ENCODE assay signal across 28 cellular contexts in genomic region chr5:2542026-2542425, GRCh38.
"Had no signal": no experiment of that assay in that cellular context is flagged by ENCODE, and none has a peak within 500 bp of the region (broad histone marks: within the 10 kb centered on the region; RNA-seq: fewer than 3 reads in every experiment).

No MANE protein-coding gene starts in this region.

- H3K27ac ChIP-seq: brain microvascular endothelial cell, SJCRH30, SK-N-MC had no signal

- H3K9me3 ChIP-seq: SJCRH30 had no signal

- DNase-seq: activated CD4-positive, alpha-beta T cell treated with anti-CD3 and anti-CD28 coated beads, Interleukin-2, amount 10 ng/mL, durations not matched to agents 24 days and 14 days; activated CD4-positive, alpha-beta T cell treated with anti-CD3 and anti-CD28 coated beads, Interleukin-2, amount 50 U/mL, for 4 hours; activated CD8-positive, alpha-beta T cell treated with anti-CD3 and anti-CD28 coated beads for 36 hours; activated effector memory CD4-positive, alpha-beta T cell treated with anti-CD3 and anti-CD28 coated beads, Interleukin-2, amount 50 U/mL, for 16 hours; activated naive CD4-positive, alpha-beta T cell; activated naive CD4-positive, alpha-beta T cell treated with anti-CD3 and anti-CD28 coated beads, Interleukin-2, amount 50 U/mL, for 16 hours; activated naive CD8-positive, alpha-beta T cell treated with anti-CD3 and anti-CD28 coated beads for 36 hours; activated T-cell treated with anti-CD3 and anti-CD28 coated beads, Interleukin-2, amount 50 U/mL, for 1 hour; activated T-cell treated with anti-CD3 and anti-CD28 coated beads, Interleukin-2, amount 50 U/mL, for 72 hours; amniotic stem cell; aorta; brain microvascular endothelial cell; MM.1S; MV-4-11; NCI-H1092; NCI-H1436 treated with DMSO at 0.1 percent for 48 hours; NCI-H1694 treated with DMSO at 0.1 percent for 48 hours; NCI-H2029; NCI-H345; NCI-H524 treated with DMSO at 0.1 percent for 48 hours; SHP77; SJCRH30 had no signal

- H3K4me3 ChIP-seq: SJCRH30, SK-N-MC had no signal

- H3K4me1 Mint-ChIP-seq: activated CD4-positive, alpha-beta T cell treated with anti-CD3 and anti-CD28 coated beads, Interleukin-2, amount 10 ng/mL, durations not matched to agents 24 days and 14 days; activated naive CD8-positive, alpha-beta T cell treated with anti-CD3 and anti-CD28 coated beads for 36 hours; activated T-helper 17 cell treated with anti-CD3 and anti-CD28 coated beads, Interleukin-2, amount 50 U/mL, for 72 hours; central memory CD8-positive, alpha-beta T cell had no signal

- H3K36me3 ChIP-seq: brain microvascular endothelial cell, SJCRH30 had no signal

- H3K27me3 ChIP-seq: brain microvascular endothelial cell, SJCRH30 had no signal

- H3K27me3 Mint-ChIP-seq: activated CD4-positive, alpha-beta T cell treated with anti-CD3 and anti-CD28 coated beads, Interleukin-2, amount 10 ng/mL, durations not matched to agents 24 days and 14 days; activated naive CD8-positive, alpha-beta T cell treated with anti-CD3 and anti-CD28 coated beads for 36 hours; activated T-helper 17 cell treated with anti-CD3 and anti-CD28 coated beads, Interleukin-2, amount 50 U/mL, for 72 hours; central memory CD8-positive, alpha-beta T cell had no signal

- H3K36me3 Mint-ChIP-seq: activated naive CD8-positive, alpha-beta T cell treated with anti-CD3 and anti-CD28 coated beads for 36 hours had no signal

- H3K4me3 Mint-ChIP-seq: activated CD4-positive, alpha-beta T cell treated with anti-CD3 and anti-CD28 coated beads, Interleukin-2, amount 10 ng/mL, durations not matched to agents 24 days and 14 days; activated CD8-positive, alpha-beta T cell treated with anti-CD3 and anti-CD28 coated beads for 36 hours; activated naive CD8-positive, alpha-beta T cell treated with anti-CD3 and anti-CD28 coated beads for 36 hours; activated T-cell treated with anti-CD3 and anti-CD28 coated beads, Interleukin-2, amount 50 U/mL, for 72 hours; activated T-helper 17 cell treated with anti-CD3 and anti-CD28 coated beads, Interleukin-2, amount 50 U/mL, for 72 hours; central memory CD8-positive, alpha-beta T cell; T-helper 1 cell treated with Interleukin-12 subunit alpha and Interleukin-12 subunit beta and Interleukin-4 antibody, amounts not matched to agents 30 μg/mL and 1 μg/mL, for 36 hours; T-helper 2 cell treated with Interferon-gamma antibody and Interleukin-4, amounts not matched to agents 5 μg/mL and 100 μg/mL, for 36 hours had no signal

- H3K4me1 ChIP-seq: SJCRH30 had no signal

- H3K27ac Mint-ChIP-seq: activated CD4-positive, alpha-beta T cell treated with anti-CD3 and anti-CD28 coated beads, Interleukin-2, amount 10 ng/mL, durations not matched to agents 24 days and 14 days; activated CD8-positive, alpha-beta T cell treated with anti-CD3 and anti-CD28 coated beads for 36 hours; activated naive CD8-positive, alpha-beta T cell treated with anti-CD3 and anti-CD28 coated beads for 36 hours; activated T-cell treated with anti-CD3 and anti-CD28 coated beads, Interleukin-2, amount 50 U/mL, for 72 hours; activated T-helper 17 cell treated with anti-CD3 and anti-CD28 coated beads, Interleukin-2, amount 50 U/mL, for 72 hours; T-helper 1 cell treated with Interleukin-12 subunit alpha and Interleukin-12 subunit beta and Interleukin-4 antibody, amounts not matched to agents 30 μg/mL and 1 μg/mL, for 36 hours; T-helper 2 cell treated with Interferon-gamma antibody and Interleukin-4, amounts not matched to agents 5 μg/mL and 100 μg/mL, for 36 hours had no signal

- ATAC-seq: activated CD8-positive, alpha-beta T cell treated with anti-CD3 and anti-CD28 coated beads for 36 hours; activated T-cell treated with anti-CD3 and anti-CD28 coated beads, Interleukin-2, amount 50 U/mL, for 72 hours; activated T-helper 17 cell treated with anti-CD3 and anti-CD28 coated beads, Interleukin-2, amount 50 U/mL, for 72 hours; Panc1 had no signal
